29 cellular contexts compared by ENCODE assay signal in genomic region chr14:91614187-91614586, GRCh38.
A peak's percentile ranks its signal among the peaks of the same experiment; 100 is the strongest.
DNase-seq lines count a peak whose midpoint lies in the region; ATAC-seq, FAIRE-seq and TF ChIP-seq lines count a peak whose summit lies in the region.
"Had no signal": no experiment of that assay in that cellular context is flagged by ENCODE, and none has a peak within 500 bp of the region (broad histone marks: within the 10 kb centered on the region; RNA-seq: fewer than 3 reads in every experiment).

No MANE protein-coding gene starts in this region.

- H3F3A ChIP-seq in GM23248 (ENCODE audit: insufficient read depth) = no peaks in the 10 kb centered on the region
- no peaks in the 10 kb centered on the region for H3F3A ChIP-seq in PC-9 (ENCODE audit: insufficient read depth, low read depth)
- no peaks in the 10 kb centered on the region for H3F3A ChIP-seq in neural progenitor cell (ENCODE audit: low read depth)

- WGBS in A549 (ENCODE audit: missing lambda C conversion rate) = 54% methylated on average over 2 of the region's 2 CpGs
- 78 to 95% methylated on average over 2 of the region's 2 CpGs for WGBS in GM23248 (ENCODE audit: low coverage in 1 of 2, low lambda C conversion rate in 2 of 2, missing lambda C conversion rate in 2 of 2), 2 experiments
- WGBS in H1 (ENCODE audit: extremely low coverage in 1 of 2, insufficient coverage in 1 of 2, insufficient read length in 1 of 2, insufficient replicate concordance in 2 of 2, low coverage in 1 of 2, low lambda C conversion rate in 2 of 2, missing lambda C conversion rate in 1 of 2), 2 experiments = 50% methylated on average over 2 of the region's 2 CpGs; no CpG with 5 or more reads in 1 of the 2 experiments

- H4K20me1 ChIP-seq in GM23248 (ENCODE audit: insufficient read depth) (no peaks in the 10 kb centered on the region), PC-9 (ENCODE audit: insufficient read depth) (no peaks in the 10 kb centered on the region), H1 (replicated peaks in 1 of 2; ENCODE audit: control insufficient read depth in 1 of 2, insufficient read depth in 2 of 2, low read length in 2 of 2) (no peaks in the 10 kb centered on the region), neural progenitor cell (ENCODE audit: low read depth) (no peaks in the 10 kb centered on the region)
- H4K20me1 ChIP-seq: BLaER1 treated with 17β-estradiol and CSF1 and Interleukin-3, amounts not matched to agents 10 nM and 100 nM had no signal

- peak in 1 of 2 experiments; percentile 21 for DNase-seq in A549 (ENCODE audit: low read depth in 1 of 2, low spot score in 1 of 2)
- peak; percentile 28 for DNase-seq in GM23248
- DNase-seq in PC-9 = no peak
- no peak for DNase-seq in H1 (ENCODE audit: low read depth in 1 of 2, low spot score in 2 of 2)
- no peak for DNase-seq in neural progenitor cell (ENCODE audit: low spot score)
- no peak for DNase-seq in naive thymus-derived CD4-positive, alpha-beta T cell
- no peak for DNase-seq in activated naive CD4-positive, alpha-beta T cell (lab: John Stamatoyannopoulos, UW)
- no peak for DNase-seq in H7
- DNase-seq: Calu3; effector memory CD4-positive, alpha-beta T cell; EL; hippocampal formation; left ventricle myocardium superior; MM.1S; NCI-H1436 treated with DMSO at 0.1 percent for 48 hours; NCI-H2171 treated with DMSO at 0.1 percent for 48 hours; NCI-H526 treated with DMSO at 0.1 percent for 48 hours; stimulated activated CD4-positive, alpha-beta T cell treated with anti-CD3 and anti-CD28 coated beads, Interleukin-12 subunit alpha, Interleukin-12 subunit beta, amount 100 ng/mL, for 4 hours; stimulated activated CD4-positive, alpha-beta T cell treated with anti-CD3 and anti-CD28 coated beads, Interleukin-4, amount 100 ng/mL, for 24 hours; stimulated activated naive CD4-positive, alpha-beta T cell treated with Interleukin-2 at 50 U/mL for 16 hours; thyroid gland had no signal

- no peak overlapping the region for H2BK5ac ChIP-seq in H1 (ENCODE audit: low read depth, low read length)

- no peak overlapping the region for H2AK5ac ChIP-seq in H1 (ENCODE audit: low read depth, low read length)

- no peaks in the 10 kb centered on the region for H3K79me1 ChIP-seq in H1 (ENCODE audit: low read depth, low read length)

- H3K36me3 Mint-ChIP-seq in neural progenitor cell = no peaks in the 10 kb centered on the region
- peaks cover 0 to 1% (median 0%) of the 10 kb centered on the region in 5 donors for H3K36me3 Mint-ChIP-seq in naive thymus-derived CD4-positive, alpha-beta T cell
- H3K36me3 Mint-ChIP-seq: activated naive CD8-positive, alpha-beta T cell; mesothelial cell of epicardium; natural killer cell treated with Interleukin-12 subunit alpha and Interleukin-12 subunit beta and Interleukin-15 and Interleukin-18, amount 100 ng/mL, for 72 hours had no signal

- no peak overlapping the region for H3K23ac ChIP-seq in H1 (ENCODE audit: insufficient read length)

- H2AFZ ChIP-seq in GM23248 (peak overlapping the region; percentile 2; the same call in 1 of the 2 replicates), PC-9 (peak overlapping the region; percentile 74), H1 (ENCODE audit: low read length) (0 out of 2 replicates have a peak overlapping the region, but pooled peaks have one; percentile 10), neural progenitor cell (replicated peaks) (no peak overlapping the region)

- H3K4me2 ChIP-seq in A549 (peak overlapping the region; percentile 34; the same call in 2 of the 3 replicates), GM23248 (ENCODE audit: unreplicated experiment) (no peak overlapping the region), PC-9 (peak overlapping the region; percentile 16; the same call in 1 of the 2 replicates), H1 (ENCODE audit: insufficient read depth in 1 of 2, low read depth in 2 of 2, low read length in 2 of 2) (no peak overlapping the region), neural progenitor cell (no peak overlapping the region)
- H3K4me2 ChIP-seq: BLaER1 treated with 17β-estradiol and CSF1 and Interleukin-3, amounts not matched to agents 10 nM and 100 nM had no signal

- H4K8ac ChIP-seq in H1 (ENCODE audit: extremely low read depth, insufficient read depth, low read length) = no peak overlapping the region

- H3K18ac ChIP-seq in H1 (ENCODE audit: extremely low read depth, low read length) = no peak overlapping the region

- H3K4me3 ChIP-seq in A549 = no peak overlapping the region
- H3K4me3 ChIP-seq in GM23248 = no peak overlapping the region
- no peak overlapping the region for H3K4me3 ChIP-seq in PC-9
- H3K4me3 ChIP-seq in H1 (ENCODE audit: extremely low read depth in 1 of 4, insufficient read depth in 2 of 4, low read depth in 3 of 4, low read length in 4 of 4) = no peak overlapping the region
- no peak overlapping the region for H3K4me3 ChIP-seq in neural progenitor cell
- H3K4me3 ChIP-seq in naive thymus-derived CD4-positive, alpha-beta T cell (ENCODE audit: low read length) = no peak overlapping the region
- no peak overlapping the region for H3K4me3 ChIP-seq in H7 (ENCODE audit: insufficient read depth, low read depth, low read length)
- H3K4me3 ChIP-seq: BLaER1 treated with 17β-estradiol and CSF1 and Interleukin-3, amounts not matched to agents 10 nM and 100 nM; gastroesophageal sphincter; right atrium auricular region; thyroid gland had no signal

- H3K9ac ChIP-seq in GM23248 = no peak overlapping the region
- H3K9ac ChIP-seq in H1 (replicated peaks in 1 of 4; ENCODE audit: extremely low read depth in 1 of 4, low read depth in 3 of 4, low read length in 3 of 4) = no peak overlapping the region
- H3K9ac ChIP-seq in neural progenitor cell = no peak overlapping the region
- H3K9ac ChIP-seq: BLaER1 treated with 17β-estradiol and CSF1 and Interleukin-3, amounts not matched to agents 10 nM and 100 nM had no signal

- H3K23me2 ChIP-seq in H1 (ENCODE audit: low read depth, low read length) = no peaks in the 10 kb centered on the region

- H3K27ac Mint-ChIP-seq in neural progenitor cell = no peak overlapping the region
- no peak overlapping the region for H3K27ac Mint-ChIP-seq in naive thymus-derived CD4-positive, alpha-beta T cell
- H3K27ac Mint-ChIP-seq: activated naive CD8-positive, alpha-beta T cell; mesothelial cell of epicardium; natural killer cell treated with Interleukin-12 subunit alpha and Interleukin-12 subunit beta and Interleukin-15 and Interleukin-18, amount 100 ng/mL, for 72 hours; T-helper 2 cell treated with Interferon-gamma antibody and Interleukin-4, amounts not matched to agents 5 μg/mL and 100 μg/mL, for 36 hours had no signal

- H3K4me3 Mint-ChIP-seq in neural progenitor cell = no peak overlapping the region
- no peak overlapping the region for H3K4me3 Mint-ChIP-seq in naive thymus-derived CD4-positive, alpha-beta T cell
- H3K4me3 Mint-ChIP-seq: activated naive CD8-positive, alpha-beta T cell; mesothelial cell of epicardium; natural killer cell treated with Interleukin-12 subunit alpha and Interleukin-12 subunit beta and Interleukin-15 and Interleukin-18, amount 100 ng/mL, for 72 hours; T-helper 2 cell treated with Interferon-gamma antibody and Interleukin-4, amounts not matched to agents 5 μg/mL and 100 μg/mL, for 36 hours had no signal

- H3K27me3 Mint-ChIP-seq in neural progenitor cell (ENCODE audit: insufficient read depth, low read depth) = peaks cover 5% of the 10 kb centered on the region
- no peaks in the 10 kb centered on the region for H3K27me3 Mint-ChIP-seq in naive thymus-derived CD4-positive, alpha-beta T cell
- H3K27me3 Mint-ChIP-seq: activated naive CD8-positive, alpha-beta T cell had no signal

- TF ChIP-seq EP300 in A549 (IDR thresholded peaks at IDR 0.05) (no peak), H1 (IDR thresholded peaks at IDR 0.05; ENCODE audit: borderline replicate concordance in 1 of 2, low read depth in 2 of 2, low read length in 2 of 2) (no peak)

- H3K9me3 Mint-ChIP-seq in neural progenitor cell = peaks cover 4% of the 10 kb centered on the region
- H3K9me3 Mint-ChIP-seq in naive thymus-derived CD4-positive, alpha-beta T cell = no peaks in the 10 kb centered on the region
- H3K9me3 Mint-ChIP-seq: natural killer cell treated with Interleukin-12 subunit alpha and Interleukin-12 subunit beta and Interleukin-15 and Interleukin-18, amount 100 ng/mL, for 72 hours; T-helper 2 cell treated with Interferon-gamma antibody and Interleukin-4, amounts not matched to agents 5 μg/mL and 100 μg/mL, for 36 hours had no signal

- H3K56ac ChIP-seq in H1 (replicated peaks; ENCODE audit: insufficient read length, low read depth, low read length) = no peak overlapping the region

- no peak for TF ChIP-seq CTCF in A549 (IDR thresholded peaks at IDR 0.05)
- TF ChIP-seq CTCF in PC-9 (conservative IDR thresholded peaks at IDR 0.05) = no peak
- TF ChIP-seq CTCF in H1 (IDR thresholded peaks at IDR 0.05; ENCODE audit: control extremely low read depth in 1 of 3, insufficient read depth in 1 of 3, low read depth in 1 of 3, low read length in 3 of 3) = no peak
- no peak for TF ChIP-seq CTCF in neural progenitor cell (IDR thresholded peaks at IDR 0.05)

- in situ Hi-C loops in GM23248 (cut with MboI) = no loop called here

- CTCF ChIA-PET in A549 (lab: Yijun Ruan, JAX) = no interaction called here
- CTCF ChIA-PET in PC-9 (lab: Charles Lee) = no interaction called here
- CTCF ChIA-PET in H1 (lab: Charles Lee; ENCODE audit: partially characterized antibody) = interaction anchor here (0.9 kb wide), 1 partner anchor 291 kb away, joined by 3 read pairs; no protein-coding TSS in a partner anchor
- CTCF ChIA-PET in naive thymus-derived CD4-positive, alpha-beta T cell (lab: Charles Lee) = no interaction called here

- H3K9me2 ChIP-seq in GM23248 (ENCODE audit: insufficient read depth) (no peaks in the 10 kb centered on the region), PC-9 (ENCODE audit: insufficient read depth) (no peaks in the 10 kb centered on the region)

- intact Hi-C loops in PC-9 (cut with micrococcal nuclease; ENCODE audit: unreplicated experiment) = no loop called here
- intact Hi-C loops in naive thymus-derived CD4-positive, alpha-beta T cell (cut with micrococcal nuclease) = no loop called here

- H3K27me3 ChIP-seq in GM23248 (replicated peaks; ENCODE audit: insufficient read depth) = no peaks in the 10 kb centered on the region
- H3K27me3 ChIP-seq in PC-9 (ENCODE audit: insufficient read depth, low read depth) = no peaks in the 10 kb centered on the region
- no peaks in the 10 kb centered on the region for H3K27me3 ChIP-seq in H1 (replicated peaks in 1 of 4; ENCODE audit: control insufficient read depth in 3 of 4, extremely low read depth in 1 of 4, insufficient read depth in 3 of 4, low read length in 3 of 4)
- no peaks in the 10 kb centered on the region for H3K27me3 ChIP-seq in neural progenitor cell
- no peaks in the 10 kb centered on the region for H3K27me3 ChIP-seq in naive thymus-derived CD4-positive, alpha-beta T cell (ENCODE audit: control insufficient read depth in 2 of 2, insufficient read depth in 2 of 2, low read length in 2 of 2)
- H3K27me3 ChIP-seq in H7 (ENCODE audit: control insufficient read depth, insufficient read depth, low read length) = no peaks in the 10 kb centered on the region
- H3K27me3 ChIP-seq: BLaER1 treated with 17β-estradiol and CSF1 and Interleukin-3, amounts not matched to agents 10 nM and 100 nM; gastroesophageal sphincter; right atrium auricular region; thyroid gland had no signal

- no peak overlapping the region for H4K5ac ChIP-seq in H1 (ENCODE audit: insufficient read length, low read depth, low read length)

- POLR2A ChIA-PET in A549 (lab: Yijun Ruan, JAX) (no interaction called here), PC-9 (lab: Charles Lee; ENCODE audit: unreplicated experiment) (no interaction called here), H1 (lab: Charles Lee; ENCODE audit: partially characterized antibody) (no interaction called here)
- POLR2A ChIA-PET in naive thymus-derived CD4-positive, alpha-beta T cell (lab: Charles Lee) = no interaction called here

- no peak overlapping the region for H3K4ac ChIP-seq in H1 (replicated peaks; ENCODE audit: insufficient read length, low read depth, low read length)

- H3K79me2 ChIP-seq in GM23248 (ENCODE audit: insufficient read depth) (no peaks in the 10 kb centered on the region), PC-9 (ENCODE audit: low read depth) (no peaks in the 10 kb centered on the region), H1 (ENCODE audit: control insufficient read depth in 1 of 2, insufficient read depth in 2 of 2, low read length in 2 of 2) (no peaks in the 10 kb centered on the region), neural progenitor cell (ENCODE audit: low read depth) (no peaks in the 10 kb centered on the region)

- no peak for TF ChIP-seq POLR2A in A549 (IDR thresholded peaks at IDR 0.05; ENCODE audit: low read length)
- no peak for TF ChIP-seq POLR2A in H1 (IDR thresholded peaks at IDR 0.05; ENCODE audit: control extremely low read depth in 1 of 2, low read depth in 2 of 2, low read length in 2 of 2)

- no peak overlapping the region for H2BK15ac ChIP-seq in H1 (ENCODE audit: low read length)

- BruUV-seq in PC-9 (replicated peaks; lab: Mats Ljungman, UMichigan) = no TSS peak

- no peak overlapping the region for H3K14ac ChIP-seq in H1 (ENCODE audit: insufficient read length)

- H2BK12ac ChIP-seq in H1 (ENCODE audit: low read depth, low read length) = no peak overlapping the region

- FAIRE-seq in A549 (lab: Jason Lieb, UNC) (no peak), H1 (lab: Jason Lieb, UNC) (no peak)

- no peak overlapping the region for H2BK20ac ChIP-seq in H1 (ENCODE audit: low read length)

- no peak overlapping the region for H2BK120ac ChIP-seq in H1 (replicated peaks; ENCODE audit: low read depth, low read length)

- no peaks in the 10 kb centered on the region for H3K4me1 Mint-ChIP-seq in neural progenitor cell
- no peaks in the 10 kb centered on the region for H3K4me1 Mint-ChIP-seq in naive thymus-derived CD4-positive, alpha-beta T cell
- H3K4me1 Mint-ChIP-seq: mesothelial cell of epicardium had no signal

- H3K36me3 ChIP-seq in GM23248 (ENCODE audit: low read depth) (no peaks in the 10 kb centered on the region), PC-9 (ENCODE audit: low read depth) (no peaks in the 10 kb centered on the region), H1 (ENCODE audit: control insufficient read depth in 2 of 4, insufficient read depth in 4 of 4, low read length in 3 of 4) (no peaks in the 10 kb centered on the region), neural progenitor cell (peaks cover 2% of the 10 kb centered on the region), H7 (replicated peaks; ENCODE audit: control insufficient read depth, insufficient read depth, low read length) (no peaks in the 10 kb centered on the region)
- H3K36me3 ChIP-seq in naive thymus-derived CD4-positive, alpha-beta T cell (ENCODE audit: control insufficient read depth in 2 of 3, insufficient read depth in 3 of 3, low read length in 3 of 3) = no peaks in the 10 kb centered on the region
- H3K36me3 ChIP-seq: BLaER1 treated with 17β-estradiol and CSF1 and Interleukin-3, amounts not matched to agents 10 nM and 100 nM; gastroesophageal sphincter; right atrium auricular region; thyroid gland had no signal

- H3K4me1 ChIP-seq in A549 (peaks cover 12% of the 10 kb centered on the region), GM23248 (ENCODE audit: insufficient read depth) (peaks cover 12% of the 10 kb centered on the region; the same call in 1 of the 2 replicates), PC-9 (replicated peaks; ENCODE audit: insufficient read depth) (peaks cover 13% of the 10 kb centered on the region), H1 (replicated peaks in 1 of 4; ENCODE audit: control insufficient read depth in 3 of 4, insufficient read depth in 4 of 4, low read length in 3 of 4) (peaks cover 0 to 2% (median 0%) of the 10 kb centered on the region in 4 experiments; a peak in 1 of 7 replicates), neural progenitor cell (no peaks in the 10 kb centered on the region)
- H3K4me1 ChIP-seq in naive thymus-derived CD4-positive, alpha-beta T cell (ENCODE audit: control insufficient read depth in 2 of 2, insufficient read depth in 2 of 2, low read length in 2 of 2) = no peaks in the 10 kb centered on the region
- H3K4me1 ChIP-seq: BLaER1 treated with 17β-estradiol and CSF1 and Interleukin-3, amounts not matched to agents 10 nM and 100 nM; gastroesophageal sphincter; right atrium auricular region; thyroid gland had no signal

- ATAC-seq in A549 = peak in 1 of 2 experiments; percentile 53; a peak in 3 of 6 replicates
- no peak for ATAC-seq in naive thymus-derived CD4-positive, alpha-beta T cell
- ATAC-seq: esophagus mucosa; gastroesophageal sphincter; left ventricle myocardium superior; natural killer cell treated with Interleukin-12 subunit alpha and Interleukin-12 subunit beta and Interleukin-15 and Interleukin-18, amount 100 ng/mL, for 72 hours had no signal

- H3K9me3 ChIP-seq in A549 (0 out of 3 replicates have a peak, but pooled peaks cover 4% of the 10 kb centered on the region), GM23248 (ENCODE audit: low read depth) (no peaks in the 10 kb centered on the region), PC-9 (ENCODE audit: insufficient read depth, low read depth) (no peaks in the 10 kb centered on the region), H1 (ENCODE audit: insufficient read depth in 2 of 2, low read depth in 1 of 2, low read length in 1 of 2) (peaks cover 4 to 6% of the 10 kb centered on the region in 2 experiments; a peak in 2 of 4 replicates), neural progenitor cell (ENCODE audit: low read depth) (no peaks in the 10 kb centered on the region)
- no peaks in the 10 kb centered on the region for H3K9me3 ChIP-seq in naive thymus-derived CD4-positive, alpha-beta T cell (ENCODE audit: control insufficient read depth in 2 of 3, low read length in 3 of 3)
- H3K9me3 ChIP-seq: gastroesophageal sphincter, right atrium auricular region, thyroid gland had no signal

- TF ChIP-seq RAD21 in A549 (conservative IDR thresholded peaks at IDR 0.05 in 1 of 2, IDR thresholded peaks at IDR 0.05 in 1 of 2) (no peak), H1 (IDR thresholded peaks at IDR 0.05 in 1 of 2, conservative IDR thresholded peaks at IDR 0.05 in 1 of 2; ENCODE audit: low read depth in 2 of 2, low read length in 2 of 2) (no peak)

- H3K27ac ChIP-seq in A549 = peak overlapping the region; percentile 64 to 81
- H3K27ac ChIP-seq in GM23248 = no peak overlapping the region
- H3K27ac ChIP-seq in PC-9 = peak overlapping the region; percentile 58
- no peak overlapping the region for H3K27ac ChIP-seq in H1 (ENCODE audit: low read depth, low read length)
- no peak overlapping the region for H3K27ac ChIP-seq in neural progenitor cell
- no peak overlapping the region for H3K27ac ChIP-seq in naive thymus-derived CD4-positive, alpha-beta T cell (ENCODE audit: low read depth, low read length)
- H3K27ac ChIP-seq: gastroesophageal sphincter, right atrium auricular region, thyroid gland had no signal

- no peak overlapping the region for H4K91ac ChIP-seq in H1 (replicated peaks; ENCODE audit: insufficient read length, low read length)

Comparison
In these comparisons a context has a peak if more than half of its experiments do, and no peak if none do; other contexts are left out.
1. H3K27ac ChIP-seq: peak in A549 (2 of 2) and PC-9 (single experiment); none in GM23248 (single experiment), H1 (single experiment), neural progenitor cell (single experiment) and naive thymus-derived CD4-positive, alpha-beta T cell (single experiment).
2. H3K4me2 ChIP-seq: peak in A549 (single experiment) and PC-9 (single experiment); none in GM23248 (single experiment), H1 (0 of 2) and neural progenitor cell (single experiment).
3. Of the 18 proteins assayed by ChIP-seq in both H1 and A549: peak only in H1: none; only in A549: MAFK; in both: none; in neither: 17.